In the genomic region with DNA sequence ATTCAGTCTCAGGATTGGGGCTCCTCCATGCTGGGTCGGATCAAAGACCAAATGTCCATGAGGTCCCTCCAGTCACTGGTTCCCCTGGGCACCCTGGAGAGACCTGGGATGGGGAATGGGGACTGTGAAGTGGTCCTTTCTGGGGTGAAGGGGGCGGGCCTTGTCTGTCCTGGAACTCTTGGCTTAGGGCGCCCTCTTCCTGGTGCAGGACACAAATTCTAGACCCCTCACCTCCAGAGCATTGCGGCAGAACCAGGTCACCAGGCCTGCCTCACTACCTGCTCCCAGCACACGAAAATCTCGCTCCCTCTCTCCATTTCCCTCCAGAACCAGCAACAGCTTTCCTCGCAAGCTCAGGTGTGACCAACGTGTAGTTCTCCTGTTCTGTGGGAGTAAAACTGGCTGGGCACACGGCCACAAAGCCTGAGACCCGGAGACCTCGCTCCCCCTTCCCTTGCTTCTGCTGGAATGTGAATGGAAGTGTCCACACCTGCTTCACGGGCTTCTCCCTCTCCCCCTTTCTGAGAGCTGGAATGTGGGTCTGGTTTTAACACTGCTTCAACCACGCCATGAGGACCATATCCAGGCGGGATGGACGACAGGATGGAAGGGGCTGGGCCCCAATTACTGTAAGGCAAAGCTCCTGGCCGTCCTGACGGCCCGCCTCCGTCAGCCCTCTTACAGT, we compare ENCODE assay signal across 11 cellular contexts.
DNase-seq lines count a peak whose midpoint lies in the region; ATAC-seq and TF ChIP-seq lines count a peak whose summit lies in the region.
"Had no signal": no experiment of that assay in that cellular context is flagged by ENCODE, and none has a peak within 500 bp of the region (broad histone marks: within the 10 kb centered on the region; RNA-seq: fewer than 3 reads in every experiment).

No MANE protein-coding gene starts in this region.

- H2BK120ac ChIP-seq in IMR-90 (ENCODE audit: low read depth, low read length): peak overlapping the region; percentile 40; the same call in 1 of the 2 replicates

- H3K4me1 ChIP-seq in DND-41 (ENCODE audit: insufficient read depth, low read length) (peaks cover 36% of the 10 kb centered on the region), IMR-90 (ENCODE audit: control insufficient read depth, insufficient read depth, low read length) (peaks cover 25% of the 10 kb centered on the region)

- dilution Hi-C loops in IMR-90 (cut with HindIII; ENCODE audit: low sequenced_read_pairs, unreplicated experiment): no loop called here

- no peak overlapping the region for H3K56ac ChIP-seq in IMR-90 (ENCODE audit: extremely low read depth, insufficient read depth, low read length)

- H3K9me3 Mint-ChIP-seq in brain (peaks cover 5 to 42% (median 21%) of the 10 kb centered on the region in 5 experiments), nephron (peaks cover 5% of the 10 kb centered on the region)

- H3K79me2 ChIP-seq in DND-41 (ENCODE audit: insufficient read depth, low read length): no peaks in the 10 kb centered on the region

- H3K14ac ChIP-seq in IMR-90 (replicated peaks; ENCODE audit: low read depth, low read length): no peak overlapping the region

- H3K4me3 Mint-ChIP-seq in brain: no peak overlapping the region
- H3K4me3 Mint-ChIP-seq in nephron: no peak overlapping the region
- H3K4me3 Mint-ChIP-seq: stimulated activated memory B cell treated with anti-CD40 and anti-IgM and Interleukin-4, amounts not matched to agents 10 μg/mL and 1 μg/mL and 100 μg/mL, for 72 hours had no signal

- no peaks in the 10 kb centered on the region for H3K79me1 ChIP-seq in IMR-90 (ENCODE audit: low read depth in 1 of 2, low read length in 2 of 2)

- WGBS in IMR-90 (ENCODE audit: extremely low coverage in 2 of 2, insufficient read length in 1 of 2), 2 experiments: 67% methylated on average over 3 of the region's 19 CpGs; no CpG with 5 or more reads in 1 of the 2 experiments

- H3K27ac ChIP-seq in DND-41 (ENCODE audit: low read length): no peak overlapping the region
- no peak overlapping the region for H3K27ac ChIP-seq in IMR-90 (ENCODE audit: insufficient read depth, low read length)

- H2AFZ ChIP-seq in DND-41 (ENCODE audit: low read depth, low read length) (no peak overlapping the region), IMR-90 (replicated peaks; ENCODE audit: low read length, poor library complexity) (no peak overlapping the region)

- H3K27ac Mint-ChIP-seq in brain (peak overlapping the region; percentile 80 to 95 (median 89)), nephron (peak overlapping the region; percentile 89 to 93 (median 90))
- H3K27ac Mint-ChIP-seq: stimulated activated memory B cell treated with anti-CD40 and anti-IgM and Interleukin-4, amounts not matched to agents 10 μg/mL and 1 μg/mL and 100 μg/mL, for 72 hours had no signal

- H3K36me3 ChIP-seq in DND-41 (ENCODE audit: insufficient read depth, low read length): no peaks in the 10 kb centered on the region
- H3K36me3 ChIP-seq in IMR-90 (ENCODE audit: control insufficient read depth, insufficient read depth, low read length): no peaks in the 10 kb centered on the region

- H2BK5ac ChIP-seq in IMR-90 (ENCODE audit: low read depth, low read length, poor library complexity, severe bottlenecking): no peak overlapping the region

- no peak overlapping the region for H4K91ac ChIP-seq in IMR-90 (ENCODE audit: insufficient read depth, low read depth, low read length)

- BruUV-seq in IMR-90 (replicated peaks; lab: Mats Ljungman, UMichigan): no TSS peak

- H3K36me3 Mint-ChIP-seq in brain (peaks cover 4% of the 10 kb centered on the region), nephron (ENCODE audit: low read depth) (no peaks in the 10 kb centered on the region)
- H3K36me3 Mint-ChIP-seq: stimulated activated memory B cell treated with anti-CD40 and anti-IgM and Interleukin-4, amounts not matched to agents 10 μg/mL and 1 μg/mL and 100 μg/mL, for 72 hours had no signal

- no peak overlapping the region for H3K23ac ChIP-seq in IMR-90 (ENCODE audit: low read depth, low read length)

- H4K20me1 ChIP-seq in DND-41 (ENCODE audit: insufficient read depth, low read length) (no peaks in the 10 kb centered on the region), IMR-90 (ENCODE audit: insufficient read depth, low read length) (no peaks in the 10 kb centered on the region)

- H4K8ac ChIP-seq in IMR-90 (ENCODE audit: low read depth in 2 of 2, low read length in 2 of 2): no peak overlapping the region

- no peak overlapping the region for H2BK15ac ChIP-seq in IMR-90 (ENCODE audit: low read depth, low read length)

- DNase-seq in DND-41 (peak; percentile 41), IMR-90 (no peak), hepatic stellate cell (ENCODE audit: low spot score) (no peak), SIG-M5 treated with dmso at 0.1 percent for 504 hours (lab: John Stamatoyannopoulos, UW; ENCODE audit: unreplicated experiment) (no peak)
- DNase-seq: effector memory CD4-positive, alpha-beta T cell; NCI-H345 had no signal

- H3K18ac ChIP-seq in IMR-90 (ENCODE audit: low read depth, low read length): no peak overlapping the region

- CTCF ChIA-PET in IMR-90 (lab: Yijun Ruan, JAX): no interaction called here

- H3K27me3 ChIP-seq in DND-41 (ENCODE audit: insufficient read depth, low read length, poor library complexity) (no peaks in the 10 kb centered on the region), IMR-90 (ENCODE audit: control insufficient read depth, insufficient read depth, low read length) (no peaks in the 10 kb centered on the region)

- H3K9ac ChIP-seq in DND-41 (ENCODE audit: low read depth, low read length) (no peak overlapping the region), IMR-90 (ENCODE audit: low read depth, low read length) (no peak overlapping the region)

- H3K4me1 Mint-ChIP-seq in brain (peaks cover 87% of the 10 kb centered on the region), nephron (peaks cover 66% of the 10 kb centered on the region)

- H4K5ac ChIP-seq in IMR-90 (ENCODE audit: low read depth, low read length): no peak overlapping the region

- no peak overlapping the region for H3K4me3 ChIP-seq in DND-41 (ENCODE audit: low read depth in 1 of 2, low read length in 2 of 2)
- H3K4me3 ChIP-seq in IMR-90 (ENCODE audit: insufficient read depth, low read depth, low read length): no peak overlapping the region

- H3K27me3 Mint-ChIP-seq in brain (peaks cover 13% of the 10 kb centered on the region), nephron (ENCODE audit: low read depth) (peaks cover 13% of the 10 kb centered on the region)

- no peak for ATAC-seq in DND-41 (ENCODE audit: insufficient read depth, low read depth)
- ATAC-seq in IMR-90 (ENCODE audit: low read depth): no peak
- no peak for ATAC-seq in GM18909 (IDR thresholded peaks at IDR 0.05; ENCODE audit: poor library complexity, unreplicated experiment)
- no peak for ATAC-seq in GM21786 (IDR thresholded peaks at IDR 0.05; ENCODE audit: unreplicated experiment)
- ATAC-seq: stimulated activated memory B cell treated with anti-CD40 and anti-IgM and Interleukin-4, amounts not matched to agents 10 μg/mL and 1 μg/mL and 100 μg/mL, for 72 hours had no signal

- in situ Hi-C loops in IMR-90 (cut with MboI; ENCODE audit: low sequenced_read_pairs): no loop called here

- peaks cover 9% of the 10 kb centered on the region for H3K9me1 ChIP-seq in IMR-90 (ENCODE audit: insufficient read depth, low read length)

- H2AK5ac ChIP-seq in IMR-90 (ENCODE audit: low read depth, low read length): peak overlapping the region; percentile 66

- POLR2A ChIA-PET in IMR-90 (lab: Charles Lee; ENCODE audit: unreplicated experiment): no interaction called here

- H3K4me2 ChIP-seq in DND-41 (ENCODE audit: insufficient read depth, low read length): no peak overlapping the region
- no peak overlapping the region for H3K4me2 ChIP-seq in IMR-90 (ENCODE audit: low read depth, low read length)

- no peak for TF ChIP-seq POLR2A in IMR-90 (IDR thresholded peaks at IDR 0.05; ENCODE audit: low read depth, low read length)

- no peaks in the 10 kb centered on the region for H3K9me3 ChIP-seq in DND-41 (ENCODE audit: insufficient read depth, low read length, severe bottlenecking)
- H3K9me3 ChIP-seq in IMR-90 (ENCODE audit: control insufficient read depth, insufficient read depth, low read length): peaks cover 7% of the 10 kb centered on the region

- TF ChIP-seq CTCF in DND-41 (IDR thresholded peaks at IDR 0.05; ENCODE audit: borderline replicate concordance, extremely low read depth, low read length, poor library complexity, severe bottlenecking): peak; percentile 41
- peak; percentile 32 for TF ChIP-seq CTCF in IMR-90 (conservative IDR thresholded peaks at IDR 0.05; ENCODE audit: low read depth, low read length)
- peak; percentile 39 to 48 for TF ChIP-seq CTCF in brain (conservative IDR thresholded peaks at IDR 0.05)
- TF ChIP-seq CTCF in nephron (IDR thresholded peaks at IDR 0.05; ENCODE audit: unreplicated experiment in 3 of 3): peak in 1 of 3 experiments; percentile 33

- no peak overlapping the region for H2BK20ac ChIP-seq in IMR-90 (ENCODE audit: low read depth, low read length)

- no peak overlapping the region for H2AK9ac ChIP-seq in IMR-90 (replicated peaks; ENCODE audit: low read depth, low read length, poor library complexity)

- peak; percentile 46 for TF ChIP-seq RAD21 in IMR-90 (IDR thresholded peaks at IDR 0.05; ENCODE audit: low read length)

- intact Hi-C loops in IMR-90 (cut with micrococcal nuclease): loop anchor here (5.0 kb wide), 1 partner anchor 384 kb away; no protein-coding TSS in a partner anchor

- no peak overlapping the region for H3K4ac ChIP-seq in IMR-90 (ENCODE audit: low read depth, low read length)

TF ChIP-seq in IMR-90, 13 proteins besides CTCF, POLR2A, EP300 and RAD21:
- TF ChIP-seq FOS (IDR thresholded peaks at IDR 0.05; ENCODE audit: low read depth, low read length) (no peak), SMC3 (IDR thresholded peaks at IDR 0.05; ENCODE audit: low read depth, low read length) (peak; percentile 16; the same call in 1 of the 2 replicates)
TF ChIP-seq in IMR-90: peak in this region for 1.
